In genomic region chr1:16513412-16514106, GRCh38 we compare ENCODE assay signal across 8 cellular contexts.
A peak's percentile ranks its signal among the peaks of the same experiment; 100 is the strongest.
DNase-seq lines count a peak whose midpoint lies in the region; ATAC-seq and TF ChIP-seq lines count a peak whose summit lies in the region.
"Not testable (repeated sequence)": the region's sequence is repeated elsewhere in the genome, so short reads cannot be mapped to it uniquely, and the experiment has no call there.

No MANE protein-coding gene starts in this region.

- H3K4me3 ChIP-seq in GM12864 (ENCODE audit: low read depth, low read length); foreskin fibroblast (ENCODE audit: low read depth in 1 of 2, low read length in 2 of 2): not testable (repeated sequence)
- H3K4me3 ChIP-seq in tibial artery = peak overlapping the region in 1 of 2 donors; percentile 18

- TF ChIP-seq CTCF in GM12864 (IDR thresholded peaks at IDR 0.05; ENCODE audit: low read depth, low read length, missing control alignments); RWPE1 (conservative IDR thresholded peaks at IDR 0.05; ENCODE audit: low read depth); foreskin fibroblast (IDR thresholded peaks at IDR 0.05; ENCODE audit: low read depth, low read length); tibial artery (IDR thresholded peaks at IDR 0.05): not testable (repeated sequence)

- CTCF ChIA-PET in RWPE1 (lab: Yijun Ruan, JAX) = not testable (repeated sequence)

- H3K27ac ChIP-seq in RWPE1 = not testable (repeated sequence)
- peak overlapping the region; percentile 56 to 82 for H3K27ac ChIP-seq in tibial artery

- H3K27me3 ChIP-seq in tibial artery = peaks cover 0 to 11% of the 10 kb centered on the region in 2 donors

- not testable (repeated sequence) for H3K9me3 ChIP-seq in tibial artery

- intact Hi-C loops in tibial artery (cut with DNase I; ENCODE audit: low total_unique reads) = not testable (repeated sequence)

- DNase-seq in GM12864 (ENCODE audit: low read depth) = peak; percentile 93
- DNase-seq in MV-4-11 (lab: John Stamatoyannopoulos, UW) = peak; percentile 98
- peak; percentile 54 for DNase-seq in RWPE1 (ENCODE audit: low spot score)
- peak; percentile 59 for DNase-seq in activated T-helper 9 cell treated with anti-CD3 and anti-CD28 coated beads, Interleukin-2, amount 50 U/mL, for 16 hours (ENCODE audit: low read depth)
- DNase-seq in foreskin fibroblast = peak; percentile 90 to 97
- peak; percentile 76 for DNase-seq in non-pigmented ciliary epithelial cell (ENCODE audit: low read depth)
- not testable (repeated sequence) for DNase-seq in tibial artery

- POLR2A ChIA-PET in RWPE1 (lab: Yijun Ruan, JAX; ENCODE audit: low non-redundant PET) = not testable (repeated sequence)

- peak; percentile 92 for ATAC-seq in HG02610 (IDR thresholded peaks at IDR 0.05; ENCODE audit: unreplicated experiment)

- H3K4me1 ChIP-seq in tibial artery = not testable (repeated sequence)

- not testable (repeated sequence) for H3K36me3 ChIP-seq in tibial artery
